Comparison of ENCODE assay signal across 1 cellular context in the genomic region with DNA sequence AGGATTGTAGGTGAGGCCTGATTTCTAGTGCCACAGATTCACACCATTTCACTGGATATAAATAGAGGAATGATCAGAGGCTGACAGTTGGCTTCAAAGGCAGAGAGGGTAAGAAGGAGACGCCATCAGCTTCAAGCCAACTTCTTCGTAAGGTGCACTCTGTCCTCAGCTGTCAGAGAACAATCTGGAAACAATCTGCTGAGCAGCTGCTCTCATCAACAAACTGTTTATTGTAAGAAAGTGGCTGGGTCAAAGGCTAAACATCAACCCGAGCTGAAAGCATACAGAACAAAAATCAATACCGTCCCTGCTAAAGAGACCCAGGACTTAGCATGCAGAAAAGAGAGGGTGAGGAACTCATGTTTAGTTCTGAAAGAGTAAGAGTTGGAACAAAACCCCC.
TF ChIP-seq lines count a peak whose summit lies in the region.

No MANE protein-coding gene starts in this region.

TF ChIP-seq in HepG2, 621 proteins besides CTCF, POLR2A, EP300 and RAD21 (continued from another document and continues in another):
- TF ChIP-seq JUN (CRISPR knock-in tag; IDR thresholded peaks at IDR 0.05) (no peak), SUZ12 (IDR thresholded peaks at IDR 0.05; ENCODE audit: low read depth, low read length) (no peak), ZC3H4 (CRISPR knock-in tag; IDR thresholded peaks at IDR 0.05; ENCODE audit: borderline replicate concordance) (no peak), NCOR1 (IDR thresholded peaks at IDR 0.05; ENCODE audit: borderline replicate concordance, low read length) (peak; percentile 46; the same call in 1 of the 2 replicates), GATAD2A (CRISPR knock-in tag; IDR thresholded peaks at IDR 0.05) (peak; percentile 86), ZSCAN21 (CRISPR knock-in tag; IDR thresholded peaks at IDR 0.05; ENCODE audit: borderline replicate concordance) (peak; percentile 41; the same call in 1 of the 2 replicates), ZSCAN29 (CRISPR knock-in tag; conservative IDR thresholded peaks at IDR 0.05) (0 out of 2 replicates have a peak, but pooled peaks have one; percentile 22), LCORL (IDR thresholded peaks at IDR 0.05) (no peak), LCORL (CRISPR knock-in tag; IDR thresholded peaks at IDR 0.05) (peak; percentile 61; the same call in 1 of the 2 replicates), PPARG (CRISPR knock-in tag; conservative IDR thresholded peaks at IDR 0.05) (peak; percentile 73; the same call in 1 of the 2 replicates), NR2F1 (CRISPR knock-in tag; IDR thresholded peaks at IDR 0.05) (peak; percentile 60 to 65; a peak in 3 of 4 replicates), RARA (CRISPR knock-in tag; IDR thresholded peaks at IDR 0.05) (peak; percentile 60), ZNF232 (CRISPR knock-in tag; IDR thresholded peaks at IDR 0.05; ENCODE audit: borderline replicate concordance) (no peak), SIX1 (CRISPR knock-in tag; IDR thresholded peaks at IDR 0.05; ENCODE audit: borderline replicate concordance) (0 out of 2 replicates have a peak, but pooled peaks have one; percentile 19), ZMYM3 (CRISPR knock-in tag; IDR thresholded peaks at IDR 0.05) (peak; percentile 36; the same call in 1 of the 2 replicates), FOXP1 (IDR thresholded peaks at IDR 0.05) (no peak), FOXP1 (CRISPR knock-in tag; IDR thresholded peaks at IDR 0.05) (peak; percentile 86), ZNF333 (CRISPR knock-in tag; IDR thresholded peaks at IDR 0.05; ENCODE audit: borderline replicate concordance) (no peak), SOX13 (IDR thresholded peaks at IDR 0.05) (no peak), SOX13 (CRISPR knock-in tag; conservative IDR thresholded peaks at IDR 0.05 in 1 of 2, IDR thresholded peaks at IDR 0.05 in 1 of 2) (peak in 1 of 2 experiments; percentile 60; a peak in 1 of 4 replicates), KLF16 (CRISPR knock-in tag; IDR thresholded peaks at IDR 0.05) (no peak), HNF4G (IDR thresholded peaks at IDR 0.05; ENCODE audit: borderline replicate concordance, low read depth, low read length) (no peak; the same call in 1 of the 2 replicates), HNF4G (CRISPR knock-in tag; IDR thresholded peaks at IDR 0.05; ENCODE audit: borderline replicate concordance, low read depth) (no peak), MEIS1 (CRISPR knock-in tag; IDR thresholded peaks at IDR 0.05; ENCODE audit: borderline replicate concordance) (no peak), SMYD3 (CRISPR knock-in tag; IDR thresholded peaks at IDR 0.05) (no peak), ZMYM4 (CRISPR knock-in tag; IDR thresholded peaks at IDR 0.05) (0 out of 2 replicates have a peak, but pooled peaks have one; percentile 14), HOXA3 (CRISPR knock-in tag; IDR thresholded peaks at IDR 0.05) (peak; percentile 59; the same call in 1 of the 2 replicates), NR2C2 (CRISPR knock-in tag; IDR thresholded peaks at IDR 0.05; ENCODE audit: borderline replicate concordance) (peak; percentile 56)
- TF ChIP-seq, protein P1, sequence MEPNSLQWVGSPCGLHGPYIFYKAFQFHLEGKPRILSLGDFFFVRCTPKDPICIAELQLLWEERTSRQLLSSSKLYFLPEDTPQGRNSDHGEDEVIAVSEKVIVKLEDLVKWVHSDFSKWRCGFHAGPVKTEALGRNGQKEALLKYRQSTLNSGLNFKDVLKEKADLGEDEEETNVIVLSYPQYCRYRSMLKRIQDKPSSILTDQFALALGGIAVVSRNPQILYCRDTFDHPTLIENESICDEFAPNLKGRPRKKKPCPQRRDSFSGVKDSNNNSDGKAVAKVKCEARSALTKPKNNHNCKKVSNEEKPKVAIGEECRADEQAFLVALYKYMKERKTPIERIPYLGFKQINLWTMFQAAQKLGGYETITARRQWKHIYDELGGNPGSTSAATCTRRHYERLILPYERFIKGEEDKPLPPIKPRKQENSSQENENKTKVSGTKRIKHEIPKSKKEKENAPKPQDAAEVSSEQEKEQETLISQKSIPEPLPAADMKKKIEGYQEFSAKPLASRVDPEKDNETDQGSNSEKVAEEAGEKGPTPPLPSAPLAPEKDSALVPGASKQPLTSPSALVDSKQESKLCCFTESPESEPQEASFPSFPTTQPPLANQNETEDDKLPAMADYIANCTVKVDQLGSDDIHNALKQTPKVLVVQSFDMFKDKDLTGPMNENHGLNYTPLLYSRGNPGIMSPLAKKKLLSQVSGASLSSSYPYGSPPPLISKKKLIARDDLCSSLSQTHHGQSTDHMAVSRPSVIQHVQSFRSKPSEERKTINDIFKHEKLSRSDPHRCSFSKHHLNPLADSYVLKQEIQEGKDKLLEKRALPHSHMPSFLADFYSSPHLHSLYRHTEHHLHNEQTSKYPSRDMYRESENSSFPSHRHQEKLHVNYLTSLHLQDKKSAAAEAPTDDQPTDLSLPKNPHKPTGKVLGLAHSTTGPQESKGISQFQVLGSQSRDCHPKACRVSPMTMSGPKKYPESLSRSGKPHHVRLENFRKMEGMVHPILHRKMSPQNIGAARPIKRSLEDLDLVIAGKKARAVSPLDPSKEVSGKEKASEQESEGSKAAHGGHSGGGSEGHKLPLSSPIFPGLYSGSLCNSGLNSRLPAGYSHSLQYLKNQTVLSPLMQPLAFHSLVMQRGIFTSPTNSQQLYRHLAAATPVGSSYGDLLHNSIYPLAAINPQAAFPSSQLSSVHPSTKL (CRISPR knock-in tag; IDR thresholded peaks at IDR 0.05) = peak; percentile 65; the same call in 1 of the 2 replicates
- TF ChIP-seq, protein P2, sequence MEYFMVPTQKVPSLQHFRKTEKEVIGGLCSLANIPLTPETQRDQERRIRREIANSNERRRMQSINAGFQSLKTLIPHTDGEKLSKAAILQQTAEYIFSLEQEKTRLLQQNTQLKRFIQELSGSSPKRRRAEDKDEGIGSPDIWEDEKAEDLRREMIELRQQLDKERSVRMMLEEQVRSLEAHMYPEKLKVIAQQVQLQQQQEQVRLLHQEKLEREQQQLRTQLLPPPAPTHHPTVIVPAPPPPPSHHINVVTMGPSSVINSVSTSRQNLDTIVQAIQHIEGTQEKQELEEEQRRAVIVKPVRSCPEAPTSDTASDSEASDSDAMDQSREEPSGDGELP (IDR thresholded peaks at IDR 0.05; ENCODE audit: borderline replicate concordance, low read depth) = peak; percentile 79; the same call in 1 of the 2 replicates
- TF ChIP-seq, protein P3, sequence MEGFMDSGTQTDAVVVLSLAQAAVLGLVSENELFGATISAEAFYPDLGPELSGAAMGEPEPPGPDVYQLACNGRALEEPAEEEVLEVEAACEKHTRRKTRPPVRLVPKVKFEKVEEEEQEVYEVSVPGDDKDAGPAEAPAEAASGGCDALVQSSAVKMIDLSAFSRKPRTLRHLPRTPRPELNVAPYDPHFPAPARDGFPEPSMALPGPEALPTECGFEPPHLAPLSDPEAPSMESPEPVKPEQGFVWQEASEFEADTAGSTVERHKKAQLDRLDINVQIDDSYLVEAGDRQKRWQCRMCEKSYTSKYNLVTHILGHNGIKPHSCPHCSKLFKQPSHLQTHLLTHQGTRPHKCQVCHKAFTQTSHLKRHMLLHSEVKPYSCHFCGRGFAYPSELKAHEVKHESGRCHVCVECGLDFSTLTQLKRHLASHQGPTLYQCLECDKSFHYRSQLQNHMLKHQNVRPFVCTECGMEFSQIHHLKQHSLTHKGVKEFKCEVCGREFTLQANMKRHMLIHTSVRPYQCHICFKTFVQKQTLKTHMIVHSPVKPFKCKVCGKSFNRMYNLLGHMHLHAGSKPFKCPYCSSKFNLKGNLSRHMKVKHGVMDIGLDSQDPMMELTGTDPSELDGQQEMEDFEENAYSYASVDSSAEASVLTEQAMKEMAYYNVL (CRISPR knock-in tag; IDR thresholded peaks at IDR 0.05; ENCODE audit: borderline replicate concordance) = peak; percentile 42; the same call in 1 of the 2 replicates
- TF ChIP-seq, protein P4, sequence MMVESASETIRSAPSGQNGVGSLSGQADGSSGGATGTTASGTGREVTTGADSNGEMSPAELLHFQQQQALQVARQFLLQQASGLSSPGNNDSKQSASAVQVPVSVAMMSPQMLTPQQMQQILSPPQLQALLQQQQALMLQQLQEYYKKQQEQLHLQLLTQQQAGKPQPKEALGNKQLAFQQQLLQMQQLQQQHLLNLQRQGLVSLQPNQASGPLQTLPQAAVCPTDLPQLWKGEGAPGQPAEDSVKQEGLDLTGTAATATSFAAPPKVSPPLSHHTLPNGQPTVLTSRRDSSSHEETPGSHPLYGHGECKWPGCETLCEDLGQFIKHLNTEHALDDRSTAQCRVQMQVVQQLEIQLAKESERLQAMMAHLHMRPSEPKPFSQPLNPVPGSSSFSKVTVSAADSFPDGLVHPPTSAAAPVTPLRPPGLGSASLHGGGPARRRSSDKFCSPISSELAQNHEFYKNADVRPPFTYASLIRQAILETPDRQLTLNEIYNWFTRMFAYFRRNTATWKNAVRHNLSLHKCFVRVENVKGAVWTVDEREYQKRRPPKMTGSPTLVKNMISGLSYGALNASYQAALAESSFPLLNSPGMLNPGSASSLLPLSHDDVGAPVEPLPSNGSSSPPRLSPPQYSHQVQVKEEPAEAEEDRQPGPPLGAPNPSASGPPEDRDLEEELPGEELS (CRISPR knock-in tag; IDR thresholded peaks at IDR 0.05) = peak; percentile 90
- TF ChIP-seq, protein P5, sequence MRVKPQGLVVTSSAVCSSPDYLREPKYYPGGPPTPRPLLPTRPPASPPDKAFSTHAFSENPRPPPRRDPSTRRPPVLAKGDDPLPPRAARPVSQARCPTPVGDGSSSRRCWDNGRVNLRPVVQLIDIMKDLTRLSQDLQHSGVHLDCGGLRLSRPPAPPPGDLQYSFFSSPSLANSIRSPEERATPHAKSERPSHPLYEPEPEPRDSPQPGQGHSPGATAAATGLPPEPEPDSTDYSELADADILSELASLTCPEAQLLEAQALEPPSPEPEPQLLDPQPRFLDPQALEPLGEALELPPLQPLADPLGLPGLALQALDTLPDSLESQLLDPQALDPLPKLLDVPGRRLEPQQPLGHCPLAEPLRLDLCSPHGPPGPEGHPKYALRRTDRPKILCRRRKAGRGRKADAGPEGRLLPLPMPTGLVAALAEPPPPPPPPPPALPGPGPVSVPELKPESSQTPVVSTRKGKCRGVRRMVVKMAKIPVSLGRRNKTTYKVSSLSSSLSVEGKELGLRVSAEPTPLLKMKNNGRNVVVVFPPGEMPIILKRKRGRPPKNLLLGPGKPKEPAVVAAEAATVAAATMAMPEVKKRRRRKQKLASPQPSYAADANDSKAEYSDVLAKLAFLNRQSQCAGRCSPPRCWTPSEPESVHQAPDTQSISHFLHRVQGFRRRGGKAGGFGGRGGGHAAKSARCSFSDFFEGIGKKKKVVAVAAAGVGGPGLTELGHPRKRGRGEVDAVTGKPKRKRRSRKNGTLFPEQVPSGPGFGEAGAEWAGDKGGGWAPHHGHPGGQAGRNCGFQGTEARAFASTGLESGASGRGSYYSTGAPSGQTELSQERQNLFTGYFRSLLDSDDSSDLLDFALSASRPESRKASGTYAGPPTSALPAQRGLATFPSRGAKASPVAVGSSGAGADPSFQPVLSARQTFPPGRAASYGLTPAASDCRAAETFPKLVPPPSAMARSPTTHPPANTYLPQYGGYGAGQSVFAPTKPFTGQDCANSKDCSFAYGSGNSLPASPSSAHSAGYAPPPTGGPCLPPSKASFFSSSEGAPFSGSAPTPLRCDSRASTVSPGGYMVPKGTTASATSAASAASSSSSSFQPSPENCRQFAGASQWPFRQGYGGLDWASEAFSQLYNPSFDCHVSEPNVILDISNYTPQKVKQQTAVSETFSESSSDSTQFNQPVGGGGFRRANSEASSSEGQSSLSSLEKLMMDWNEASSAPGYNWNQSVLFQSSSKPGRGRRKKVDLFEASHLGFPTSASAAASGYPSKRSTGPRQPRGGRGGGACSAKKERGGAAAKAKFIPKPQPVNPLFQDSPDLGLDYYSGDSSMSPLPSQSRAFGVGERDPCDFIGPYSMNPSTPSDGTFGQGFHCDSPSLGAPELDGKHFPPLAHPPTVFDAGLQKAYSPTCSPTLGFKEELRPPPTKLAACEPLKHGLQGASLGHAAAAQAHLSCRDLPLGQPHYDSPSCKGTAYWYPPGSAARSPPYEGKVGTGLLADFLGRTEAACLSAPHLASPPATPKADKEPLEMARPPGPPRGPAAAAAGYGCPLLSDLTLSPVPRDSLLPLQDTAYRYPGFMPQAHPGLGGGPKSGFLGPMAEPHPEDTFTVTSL (CRISPR knock-in tag; IDR thresholded peaks at IDR 0.05; ENCODE audit: borderline replicate concordance) = 0 out of 2 replicates have a peak, but pooled peaks have one; percentile 21
- TF ChIP-seq, protein P6, sequence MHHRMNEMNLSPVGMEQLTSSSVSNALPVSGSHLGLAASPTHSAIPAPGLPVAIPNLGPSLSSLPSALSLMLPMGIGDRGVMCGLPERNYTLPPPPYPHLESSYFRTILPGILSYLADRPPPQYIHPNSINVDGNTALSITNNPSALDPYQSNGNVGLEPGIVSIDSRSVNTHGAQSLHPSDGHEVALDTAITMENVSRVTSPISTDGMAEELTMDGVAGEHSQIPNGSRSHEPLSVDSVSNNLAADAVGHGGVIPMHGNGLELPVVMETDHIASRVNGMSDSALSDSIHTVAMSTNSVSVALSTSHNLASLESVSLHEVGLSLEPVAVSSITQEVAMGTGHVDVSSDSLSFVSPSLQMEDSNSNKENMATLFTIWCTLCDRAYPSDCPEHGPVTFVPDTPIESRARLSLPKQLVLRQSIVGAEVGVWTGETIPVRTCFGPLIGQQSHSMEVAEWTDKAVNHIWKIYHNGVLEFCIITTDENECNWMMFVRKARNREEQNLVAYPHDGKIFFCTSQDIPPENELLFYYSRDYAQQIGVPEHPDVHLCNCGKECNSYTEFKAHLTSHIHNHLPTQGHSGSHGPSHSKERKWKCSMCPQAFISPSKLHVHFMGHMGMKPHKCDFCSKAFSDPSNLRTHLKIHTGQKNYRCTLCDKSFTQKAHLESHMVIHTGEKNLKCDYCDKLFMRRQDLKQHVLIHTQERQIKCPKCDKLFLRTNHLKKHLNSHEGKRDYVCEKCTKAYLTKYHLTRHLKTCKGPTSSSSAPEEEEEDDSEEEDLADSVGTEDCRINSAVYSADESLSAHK (CRISPR knock-in tag; IDR thresholded peaks at IDR 0.05; ENCODE audit: borderline replicate concordance) = no peak
- TF ChIP-seq, protein P7, sequence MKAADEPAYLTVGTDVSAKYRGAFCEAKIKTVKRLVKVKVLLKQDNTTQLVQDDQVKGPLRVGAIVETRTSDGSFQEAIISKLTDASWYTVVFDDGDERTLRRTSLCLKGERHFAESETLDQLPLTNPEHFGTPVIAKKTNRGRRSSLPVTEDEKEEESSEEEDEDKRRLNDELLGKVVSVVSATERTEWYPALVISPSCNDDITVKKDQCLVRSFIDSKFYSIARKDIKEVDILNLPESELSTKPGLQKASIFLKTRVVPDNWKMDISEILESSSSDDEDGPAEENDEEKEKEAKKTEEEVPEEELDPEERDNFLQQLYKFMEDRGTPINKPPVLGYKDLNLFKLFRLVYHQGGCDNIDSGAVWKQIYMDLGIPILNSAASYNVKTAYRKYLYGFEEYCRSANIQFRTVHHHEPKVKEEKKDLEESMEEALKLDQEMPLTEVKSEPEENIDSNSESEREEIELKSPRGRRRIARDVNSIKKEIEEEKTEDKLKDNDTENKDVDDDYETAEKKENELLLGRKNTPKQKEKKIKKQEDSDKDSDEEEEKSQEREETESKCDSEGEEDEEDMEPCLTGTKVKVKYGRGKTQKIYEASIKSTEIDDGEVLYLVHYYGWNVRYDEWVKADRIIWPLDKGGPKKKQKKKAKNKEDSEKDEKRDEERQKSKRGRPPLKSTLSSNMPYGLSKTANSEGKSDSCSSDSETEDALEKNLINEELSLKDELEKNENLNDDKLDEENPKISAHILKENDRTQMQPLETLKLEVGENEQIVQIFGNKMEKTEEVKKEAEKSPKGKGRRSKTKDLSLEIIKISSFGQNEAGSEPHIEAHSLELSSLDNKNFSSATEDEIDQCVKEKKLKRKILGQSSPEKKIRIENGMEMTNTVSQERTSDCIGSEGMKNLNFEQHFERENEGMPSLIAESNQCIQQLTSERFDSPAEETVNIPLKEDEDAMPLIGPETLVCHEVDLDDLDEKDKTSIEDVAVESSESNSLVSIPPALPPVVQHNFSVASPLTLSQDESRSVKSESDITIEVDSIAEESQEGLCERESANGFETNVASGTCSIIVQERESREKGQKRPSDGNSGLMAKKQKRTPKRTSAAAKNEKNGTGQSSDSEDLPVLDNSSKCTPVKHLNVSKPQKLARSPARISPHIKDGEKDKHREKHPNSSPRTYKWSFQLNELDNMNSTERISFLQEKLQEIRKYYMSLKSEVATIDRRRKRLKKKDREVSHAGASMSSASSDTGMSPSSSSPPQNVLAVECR (CRISPR knock-in tag; IDR thresholded peaks at IDR 0.05; ENCODE audit: borderline replicate concordance) = peak; percentile 39; the same call in 1 of the 2 replicates
